In genomic region chr2:41836944-41837343, GRCh38 we compare ENCODE assay signal across 1 cellular context.
TF ChIP-seq lines count a peak whose summit lies in the region.

No MANE protein-coding gene starts in this region.

TF ChIP-seq in HepG2, 621 proteins besides CTCF, POLR2A, EP300 and RAD21 (continued from another document and continues in another):
- TF ChIP-seq HOMEZ (CRISPR knock-in tag; IDR thresholded peaks at IDR 0.05; ENCODE audit: low read depth) = no peak
- no peak for TF ChIP-seq PRDM15 (CRISPR knock-in tag; IDR thresholded peaks at IDR 0.05)
- TF ChIP-seq ZNF496 (CRISPR knock-in tag; IDR thresholded peaks at IDR 0.05; ENCODE audit: insufficient replicate concordance) = no peak
- TF ChIP-seq ZNF709 (CRISPR knock-in tag; IDR thresholded peaks at IDR 0.05) = peak; percentile 86
- TF ChIP-seq MXD4 (CRISPR knock-in tag; IDR thresholded peaks at IDR 0.05) = peak; percentile 43; the same call in 1 of the 2 replicates
- no peak for TF ChIP-seq ZIK1 (CRISPR knock-in tag; IDR thresholded peaks at IDR 0.05; ENCODE audit: borderline replicate concordance, low read depth)
- TF ChIP-seq HCFC1 (IDR thresholded peaks at IDR 0.05; ENCODE audit: low read depth, low read length) = no peak
- TF ChIP-seq FOXM1 (CRISPR knock-in tag; IDR thresholded peaks at IDR 0.05) = no peak
- 0 out of 2 replicates have a peak, but pooled peaks have one; percentile 58 for TF ChIP-seq ZBTB7A (CRISPR knock-in tag; IDR thresholded peaks at IDR 0.05)
- no peak for TF ChIP-seq IRF9 (CRISPR knock-in tag; IDR thresholded peaks at IDR 0.05; ENCODE audit: borderline replicate concordance)
- no peak for TF ChIP-seq PBX2 (CRISPR knock-in tag; IDR thresholded peaks at IDR 0.05)
- TF ChIP-seq GTF3A (CRISPR knock-in tag; conservative IDR thresholded peaks at IDR 0.05) = no peak
- no peak for TF ChIP-seq SMAD9 (CRISPR knock-in tag; IDR thresholded peaks at IDR 0.05)
- TF ChIP-seq PRDM4 (CRISPR knock-in tag; IDR thresholded peaks at IDR 0.05; ENCODE audit: borderline replicate concordance) = 0 out of 2 replicates have a peak, but pooled peaks have one; percentile 66
- peak; percentile 35; the same call in 1 of the 2 replicates for TF ChIP-seq ZFP90 (CRISPR knock-in tag; IDR thresholded peaks at IDR 0.05; ENCODE audit: borderline replicate concordance)
- no peak for TF ChIP-seq ZNF251 (CRISPR knock-in tag; IDR thresholded peaks at IDR 0.05)
- no peak for TF ChIP-seq TBL1XR1 (IDR thresholded peaks at IDR 0.05; ENCODE audit: borderline replicate concordance, low read length, partially characterized antibody)
- TF ChIP-seq FOSL1 (CRISPR knock-in tag; IDR thresholded peaks at IDR 0.05; ENCODE audit: borderline replicate concordance) = no peak
- TF ChIP-seq ZBTB14 (CRISPR knock-in tag; IDR thresholded peaks at IDR 0.05) = no peak
- peak; percentile 48; the same call in 1 of the 2 replicates for TF ChIP-seq NFYB (CRISPR knock-in tag; IDR thresholded peaks at IDR 0.05)
- no peak for TF ChIP-seq ZNF746 (CRISPR knock-in tag; IDR thresholded peaks at IDR 0.05)
- TF ChIP-seq ZNF572 (CRISPR knock-in tag; IDR thresholded peaks at IDR 0.05) = no peak
- peak; percentile 87; the same call in 1 of the 2 replicates for TF ChIP-seq ZNF720 (CRISPR knock-in tag; IDR thresholded peaks at IDR 0.05)
- no peak for TF ChIP-seq MED13 (CRISPR knock-in tag; IDR thresholded peaks at IDR 0.05)
- TF ChIP-seq ZNF710 (CRISPR knock-in tag; IDR thresholded peaks at IDR 0.05; ENCODE audit: borderline replicate concordance) = no peak
- no peak for TF ChIP-seq SMARCC2 (IDR thresholded peaks at IDR 0.05)
- TF ChIP-seq CCDC6 (CRISPR knock-in tag; IDR thresholded peaks at IDR 0.05) = no peak
- no peak for TF ChIP-seq TRIM24 (CRISPR knock-in tag; IDR thresholded peaks at IDR 0.05)
- no peak for TF ChIP-seq CENPT (CRISPR knock-in tag; IDR thresholded peaks at IDR 0.05; ENCODE audit: low read depth)
- TF ChIP-seq STAT5B (CRISPR knock-in tag; IDR thresholded peaks at IDR 0.05) = peak; percentile 93; the same call in 1 of the 2 replicates
- no peak for TF ChIP-seq ZNF549 (CRISPR knock-in tag; IDR thresholded peaks at IDR 0.05)
- TF ChIP-seq FOXP4 (CRISPR knock-in tag; IDR thresholded peaks at IDR 0.05) = no peak
- no peak for TF ChIP-seq ZNF367 (CRISPR knock-in tag; IDR thresholded peaks at IDR 0.05; ENCODE audit: borderline replicate concordance)
- TF ChIP-seq ZMAT3 (CRISPR knock-in tag; conservative IDR thresholded peaks at IDR 0.05) = peak; percentile 76
- no peak for TF ChIP-seq ZFAT (CRISPR knock-in tag; conservative IDR thresholded peaks at IDR 0.05)
- no peak for TF ChIP-seq RAD51 (IDR thresholded peaks at IDR 0.05; ENCODE audit: borderline replicate concordance)
- no peak for TF ChIP-seq NFKB2 (CRISPR knock-in tag; IDR thresholded peaks at IDR 0.05; ENCODE audit: borderline replicate concordance)
- no peak for TF ChIP-seq IKZF1 (IDR thresholded peaks at IDR 0.05)
- no peak for TF ChIP-seq HNRNPK (IDR thresholded peaks at IDR 0.05; ENCODE audit: low read depth, low read length, poor library complexity, severe bottlenecking)
- no peak for TF ChIP-seq ZNF234 (CRISPR knock-in tag; conservative IDR thresholded peaks at IDR 0.05)
- no peak for TF ChIP-seq SMC3 (IDR thresholded peaks at IDR 0.05; ENCODE audit: low read length)
- TF ChIP-seq ZBTB42 (CRISPR knock-in tag; IDR thresholded peaks at IDR 0.05) = no peak
- peak; percentile 88 for TF ChIP-seq ETV6 (CRISPR knock-in tag; conservative IDR thresholded peaks at IDR 0.05)
- no peak for TF ChIP-seq JARID2 (CRISPR knock-in tag; IDR thresholded peaks at IDR 0.05; ENCODE audit: insufficient replicate concordance)
- TF ChIP-seq IRX3 (CRISPR knock-in tag; IDR thresholded peaks at IDR 0.05; ENCODE audit: borderline replicate concordance, low read depth) = 0 out of 2 replicates have a peak, but pooled peaks have one; percentile 48
- TF ChIP-seq ZNF335 (CRISPR knock-in tag; IDR thresholded peaks at IDR 0.05) = peak; percentile 85; the same call in 1 of the 2 replicates
- TF ChIP-seq ZBTB10 (CRISPR knock-in tag; IDR thresholded peaks at IDR 0.05; ENCODE audit: borderline replicate concordance) = no peak; the same call in 1 of the 2 replicates
- TF ChIP-seq POLR2G (IDR thresholded peaks at IDR 0.05; ENCODE audit: low read depth, low read length) = no peak
